In the genomic region with DNA sequence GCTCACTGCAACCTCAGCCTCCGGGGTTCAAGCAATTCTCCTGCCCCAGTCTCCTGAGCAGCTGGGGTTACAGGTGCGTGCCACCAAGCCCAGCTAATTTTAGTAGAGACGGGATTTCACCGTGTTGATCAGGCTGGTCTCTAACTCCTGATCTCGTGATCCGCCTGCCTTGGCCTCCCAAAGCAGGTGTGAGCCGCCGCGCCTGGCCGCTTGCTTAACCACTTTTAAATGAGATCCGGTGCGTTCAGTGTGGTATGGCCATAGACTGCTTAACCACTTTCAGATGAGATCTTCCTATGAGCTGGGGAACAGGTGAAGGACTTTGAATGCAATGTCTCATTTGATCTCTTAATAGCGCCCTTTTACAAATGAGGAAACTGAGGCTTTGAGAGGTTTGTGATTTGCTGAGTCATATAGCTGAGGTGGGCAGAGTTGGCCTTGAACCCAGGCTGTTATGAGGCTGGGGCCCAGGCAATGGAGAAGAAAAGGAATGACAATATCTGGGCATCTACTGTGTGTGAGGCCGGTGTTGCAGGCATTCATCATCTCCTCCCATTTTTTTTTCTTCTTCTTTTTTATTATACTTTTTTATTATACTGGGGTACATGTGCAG, we compare ENCODE assay signal across 11 cellular contexts. TPM values are rescaled to one million over a fixed set of nuclear protein-coding genes. Genes with fewer than 3 reads are reported as not detected.
DNase-seq lines count a peak whose midpoint lies in the region; ATAC-seq lines count a peak whose summit lies in the region.
"Had no signal": no experiment of that assay in that cellular context is flagged by ENCODE, and none has a peak within 500 bp of the region (broad histone marks: within the 10 kb centered on the region; RNA-seq: fewer than 3 reads in every experiment).

No MANE protein-coding gene starts in this region.

- no peak overlapping the region for H3K4me3 Mint-ChIP-seq in activated CD4-positive, alpha-beta T cell treated with anti-CD3 and anti-CD28 coated beads, Interleukin-2, amount 10 ng/mL, durations not matched to agents 7 days and 5 days
- H3K4me3 Mint-ChIP-seq in stimulated activated memory B cell treated with anti-CD40 and anti-IgM and Interleukin-4, amounts not matched to agents 10 μg/mL and 1 μg/mL and 100 μg/mL, for 72 hours: peak overlapping the region; percentile 62
- no peak overlapping the region for H3K4me3 Mint-ChIP-seq in immature natural killer cell

- peaks cover 28% of the 10 kb centered on the region for H3K4me1 Mint-ChIP-seq in activated CD4-positive, alpha-beta T cell treated with anti-CD3 and anti-CD28 coated beads, Interleukin-2, amount 10 ng/mL, durations not matched to agents 7 days and 5 days
- peaks cover 33% of the 10 kb centered on the region for H3K4me1 Mint-ChIP-seq in stimulated activated memory B cell treated with anti-CD40 and anti-IgM and Interleukin-4, amounts not matched to agents 10 μg/mL and 1 μg/mL and 100 μg/mL, for 72 hours
- H3K4me1 Mint-ChIP-seq in immature natural killer cell: peaks cover 29% of the 10 kb centered on the region in 2 donors

- H3K9me3 Mint-ChIP-seq in activated CD4-positive, alpha-beta T cell treated with anti-CD3 and anti-CD28 coated beads, Interleukin-2, amount 10 ng/mL, durations not matched to agents 7 days and 5 days: peaks cover 23% of the 10 kb centered on the region
- no peaks in the 10 kb centered on the region for H3K9me3 Mint-ChIP-seq in stimulated activated memory B cell treated with anti-CD40 and anti-IgM and Interleukin-4, amounts not matched to agents 10 μg/mL and 1 μg/mL and 100 μg/mL, for 72 hours
- peaks cover 0 to 8% (median 2%) of the 10 kb centered on the region in 6 donors for H3K9me3 Mint-ChIP-seq in immature natural killer cell

- H3K27me3 Mint-ChIP-seq in activated CD4-positive, alpha-beta T cell treated with anti-CD3 and anti-CD28 coated beads, Interleukin-2, amount 10 ng/mL, durations not matched to agents 7 days and 5 days: no peaks in the 10 kb centered on the region
- H3K27me3 Mint-ChIP-seq in stimulated activated memory B cell treated with anti-CD40 and anti-IgM and Interleukin-4, amounts not matched to agents 10 μg/mL and 1 μg/mL and 100 μg/mL, for 72 hours: peaks cover 61% of the 10 kb centered on the region
- peaks cover 8 to 13% (median 9%) of the 10 kb centered on the region in 3 donors for H3K27me3 Mint-ChIP-seq in immature natural killer cell (ENCODE audit: low read depth in 3 of 3)

- CTCF ChIA-PET in activated CD4-positive, alpha-beta T cell treated with anti-CD3 and anti-CD28 coated beads, Interleukin-2, amount 10 ng/mL, durations not matched to agents 7 days and 5 days (lab: Charles Lee): no interaction called here

- H3K36me3 Mint-ChIP-seq in activated CD4-positive, alpha-beta T cell treated with anti-CD3 and anti-CD28 coated beads, Interleukin-2, amount 10 ng/mL, durations not matched to agents 7 days and 5 days (ENCODE audit: low read depth): peaks cover 28% of the 10 kb centered on the region
- H3K36me3 Mint-ChIP-seq in stimulated activated memory B cell treated with anti-CD40 and anti-IgM and Interleukin-4, amounts not matched to agents 10 μg/mL and 1 μg/mL and 100 μg/mL, for 72 hours: no peaks in the 10 kb centered on the region
- no peaks in the 10 kb centered on the region for H3K36me3 Mint-ChIP-seq in immature natural killer cell

- DNase-seq in activated CD4-positive, alpha-beta T cell treated with anti-CD3 and anti-CD28 coated beads, Interleukin-2, amount 10 ng/mL, durations not matched to agents 7 days and 5 days: no peak
- no peak for DNase-seq in activated CD4-positive, alpha-beta T cell treated with anti-CD3 and anti-CD28 coated beads for 4 hours
- no peak for DNase-seq in NCI-H1105 treated with DMSO at 0.1 percent for 48 hours (lab: John Stamatoyannopoulos, UW)
- DNase-seq in immature natural killer cell: no peak
- DNase-seq in SIG-M5 (lab: John Stamatoyannopoulos, UW): no peak
- DNase-seq: 8988T had no signal

- peak overlapping the region; percentile 57 for H3K27ac Mint-ChIP-seq in activated CD4-positive, alpha-beta T cell treated with anti-CD3 and anti-CD28 coated beads, Interleukin-2, amount 10 ng/mL, durations not matched to agents 7 days and 5 days
- peak overlapping the region; percentile 74 for H3K27ac Mint-ChIP-seq in stimulated activated memory B cell treated with anti-CD40 and anti-IgM and Interleukin-4, amounts not matched to agents 10 μg/mL and 1 μg/mL and 100 μg/mL, for 72 hours
- H3K27ac Mint-ChIP-seq in immature natural killer cell: peak overlapping the region in 1 of 6 donors; percentile 37
- H3K27ac Mint-ChIP-seq: progenitor cell of endocrine pancreas had no signal

- ATAC-seq in GM21737 (IDR thresholded peaks at IDR 0.05; ENCODE audit: unreplicated experiment) (peak; percentile 93), HG03378 (IDR thresholded peaks at IDR 0.05; ENCODE audit: unreplicated experiment) (peak; percentile 81)
- peak; percentile 93 for ATAC-seq in stimulated activated memory B cell treated with anti-CD40 and anti-IgM and Interleukin-4, amounts not matched to agents 10 μg/mL and 1 μg/mL and 100 μg/mL, for 72 hours
- ATAC-seq: left lobe of liver had no signal

- POLR2A ChIA-PET in activated CD4-positive, alpha-beta T cell treated with anti-CD3 and anti-CD28 coated beads, Interleukin-2, amount 10 ng/mL, durations not matched to agents 7 days and 5 days (lab: Charles Lee): no interaction called here

RNA-seq across cellular contexts. Expression of a gene that starts 41.9 kb away (rescaled TPM):
- total RNA-seq in activated CD4-positive, alpha-beta T cell treated with anti-CD3 and anti-CD28 coated beads, Interleukin-2, amount 10 ng/mL, durations not matched to agents 7 days and 5 days: 10 to 100 TPM; 11.0 to 11.9 TPM
- 1 to 10 TPM; 2.5 to 7.9 (median 4.5) TPM for polyA plus RNA-seq in immature natural killer cell

RNA-seq across cellular contexts. Expression of a gene that starts 55.0 kb away (rescaled TPM):
- total RNA-seq in activated CD4-positive, alpha-beta T cell treated with anti-CD3 and anti-CD28 coated beads, Interleukin-2, amount 10 ng/mL, durations not matched to agents 7 days and 5 days: 1 to 10 TPM; 7.9 to 8.3 TPM
- 1 to 10 TPM; 3.2 to 6.9 (median 4.6) TPM for polyA plus RNA-seq in immature natural killer cell

RNA-seq across cellular contexts. Expression of a gene that starts 55.1 kb away (rescaled TPM):
- 10 to 100 TPM; 25.9 to 28.1 TPM for total RNA-seq in activated CD4-positive, alpha-beta T cell treated with anti-CD3 and anti-CD28 coated beads, Interleukin-2, amount 10 ng/mL, durations not matched to agents 7 days and 5 days
- polyA plus RNA-seq in immature natural killer cell: 10 to 100 TPM; 48.8 to 60.7 (median 54.6) TPM
